In the genomic region with DNA sequence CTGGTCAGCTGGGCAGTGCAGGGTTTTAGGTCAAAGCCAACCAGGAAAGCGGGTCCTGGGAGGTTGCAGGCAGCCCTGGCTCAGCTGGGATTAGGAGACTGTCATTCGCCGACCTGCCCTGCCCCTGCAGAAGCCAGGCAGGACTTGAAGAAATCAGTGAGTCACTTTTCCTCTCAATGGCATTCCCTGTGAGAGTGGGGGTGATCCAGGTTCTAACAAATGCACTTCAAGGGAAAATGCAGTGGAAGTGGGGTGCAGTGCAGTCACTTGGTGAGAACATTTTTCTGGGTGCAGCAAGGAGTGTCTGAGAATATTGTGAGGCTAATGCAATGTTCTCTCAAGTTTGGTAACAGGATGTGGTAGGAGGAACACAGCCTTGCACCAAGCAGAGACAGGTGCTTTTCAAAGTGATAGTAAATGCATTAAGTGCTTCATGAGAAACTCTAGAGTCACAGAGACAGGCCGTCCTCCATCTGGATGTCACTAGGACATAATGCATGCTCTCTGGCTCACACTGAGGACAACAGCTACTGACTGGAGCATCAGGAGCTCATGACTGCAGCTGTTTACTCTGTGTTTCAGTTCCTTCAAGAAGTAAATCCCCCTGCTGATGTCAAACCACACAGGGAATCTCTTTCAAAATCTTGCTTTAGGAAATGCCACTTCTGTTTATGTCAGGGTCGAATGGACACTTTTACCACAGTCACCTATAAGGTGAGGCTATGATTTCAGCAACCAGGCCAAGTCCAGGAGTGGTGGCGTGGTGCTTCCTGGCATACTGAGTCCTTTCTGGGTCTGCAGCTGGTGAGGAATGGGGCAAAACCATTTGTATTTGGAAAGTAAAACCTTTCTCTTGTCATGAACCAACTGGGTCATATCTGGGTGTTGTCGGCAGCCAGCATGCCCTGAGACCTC, we compare ENCODE assay signal across 8 cellular contexts. TPM values are rescaled to one million over a fixed set of nuclear protein-coding genes. Genes with fewer than 3 reads are reported as not detected.
DNase-seq lines count a peak whose midpoint lies in the region; ATAC-seq and TF ChIP-seq lines count a peak whose summit lies in the region.

No MANE protein-coding gene starts in this region.

- peak; percentile 26 for TF ChIP-seq POLR2A in transverse colon (IDR thresholded peaks at IDR 0.05)

- no peaks in the 10 kb centered on the region for H3K27me3 ChIP-seq in PC-9 (ENCODE audit: insufficient read depth, low read depth)
- H3K27me3 ChIP-seq in transverse colon = no peaks in the 10 kb centered on the region

- no peaks in the 10 kb centered on the region for H3K36me3 ChIP-seq in PC-9 (ENCODE audit: low read depth)
- H3K36me3 ChIP-seq in transverse colon = no peaks in the 10 kb centered on the region

- no peak overlapping the region for H2AFZ ChIP-seq in PC-9

- intact Hi-C loops in PC-9 (cut with micrococcal nuclease; ENCODE audit: unreplicated experiment) (loop anchor here (2.0 to 5.0 kb wide), 3 partner anchors 49 to 317 kb away; no protein-coding TSS in a partner anchor), transverse colon (cut with DNase I; ENCODE audit: low total_unique reads) (no loop called here)

- no peaks in the 10 kb centered on the region for H3K9me3 ChIP-seq in PC-9 (ENCODE audit: insufficient read depth, low read depth)
- H3K9me3 ChIP-seq in transverse colon = no peaks in the 10 kb centered on the region

- ATAC-seq in GM18519 (IDR thresholded peaks at IDR 0.05; ENCODE audit: low FRiP score, unreplicated experiment) (peak; percentile 71), HG02885 (IDR thresholded peaks at IDR 0.05; ENCODE audit: poor library complexity, unreplicated experiment) (peak; percentile 86)

- TF ChIP-seq CTCF in PC-9 (conservative IDR thresholded peaks at IDR 0.05) (no peak), epithelial cell of esophagus (IDR thresholded peaks at IDR 0.05; ENCODE audit: insufficient read depth, low read depth, low read length, missing control alignments) (no peak), transverse colon (IDR thresholded peaks at IDR 0.05) (no peak)

- no peaks in the 10 kb centered on the region for H3K9me2 ChIP-seq in PC-9 (ENCODE audit: insufficient read depth)

- no TSS peak for BruUV-seq in PC-9 (replicated peaks; lab: Mats Ljungman, UMichigan)

- in situ Hi-C loops in transverse colon (cut with MboI; ENCODE audit: low pct_ligation_motif_present in 1 of 4, low pct_unique_long_range_greater_than_20kb in 1 of 4, low sequenced_read_pairs in 3 of 4) = no loop called here

- H3K4me2 ChIP-seq in PC-9 = 0 out of 2 replicates have a peak overlapping the region, but pooled peaks have one; percentile 1

- DNase-seq in A172 (ENCODE audit: low spot score) = peak; percentile 71
- DNase-seq in PC-9 = peak in 1 of 2 experiments; percentile 60
- DNase-seq in epithelial cell of esophagus (ENCODE audit: low read depth) = peak; percentile 75
- peak; percentile 36 for DNase-seq in transverse colon
- no peak for DNase-seq in DMS153 (lab: John Stamatoyannopoulos, UW)
- no peak for DNase-seq in cerebellar cortex (ENCODE audit: low spot score)

- 54 to 57% methylated on average over 1 to 7 of the region's 7 CpGs for WGBS in transverse colon (ENCODE audit: low coverage in 1 of 2), 2 donors

- no peaks in the 10 kb centered on the region for H4K20me1 ChIP-seq in PC-9 (ENCODE audit: insufficient read depth)

- no peaks in the 10 kb centered on the region for H3K79me2 ChIP-seq in PC-9 (ENCODE audit: low read depth)

- CTCF ChIA-PET in PC-9 (lab: Charles Lee) = interaction anchor here (0.6 kb wide), 1 partner anchor 15 kb away, joined by 8 read pairs; no protein-coding TSS in a partner anchor

- H3K4me1 ChIP-seq in PC-9 (replicated peaks; ENCODE audit: insufficient read depth) (peaks cover 11% of the 10 kb centered on the region; the same call in 1 of the 2 replicates), transverse colon (peaks cover 0 to 12% (median 3%) of the 10 kb centered on the region in 4 donors)

- POLR2A ChIA-PET in PC-9 (lab: Charles Lee; ENCODE audit: unreplicated experiment) = interaction anchor here (0.5 kb wide), 1 partner anchor 232 kb away, joined by 3 read pairs; no protein-coding TSS in a partner anchor

- H3K27ac ChIP-seq in PC-9 (no peak overlapping the region), transverse colon (peak overlapping the region; percentile 36 to 71 (median 62))

- no peak for TF ChIP-seq EP300 in transverse colon (IDR thresholded peaks at IDR 0.05; ENCODE audit: low read depth)

- peaks cover 4% of the 10 kb centered on the region; the same call in 1 of the 2 replicates for H3F3A ChIP-seq in PC-9 (ENCODE audit: insufficient read depth, low read depth)

- H3K4me3 ChIP-seq in PC-9 (no peak overlapping the region), epithelial cell of esophagus (ENCODE audit: low read length) (no peak overlapping the region), transverse colon (no peak overlapping the region)

RNA-seq across cellular contexts. Expression of a gene that starts 16.7 kb away (rescaled TPM):
- 5.0 and 6.3 TPM in 2 replicates for total RNA-seq in A172 (2014; rRNA removed; shearing (Covaris generic))
- 1.8 and 2.1 TPM in 2 replicates for total RNA-seq in PC-9 (2021)
- total RNA-seq in transverse colon = 10 to 100 TPM in 1 of 4 donors, 1 to 10 TPM in 3; 1.3 to 41.2 (median 2.4) TPM

RNA-seq across cellular contexts. Expression of a gene that starts 59.2 kb away (rescaled TPM):
- total RNA-seq in A172 (2014; rRNA removed; shearing (Covaris generic)) = 214 and 304 TPM in 2 replicates
- total RNA-seq in PC-9 (2021) = 145 and 149 TPM in 2 replicates
- 100 to 1,000 TPM in 1 of 4 donors, 10 to 100 TPM in 3; 20.9 to 238 (median 62.3) TPM for total RNA-seq in transverse colon

Comparison
In these comparisons a context has a peak if more than half of its experiments do, and no peak if none do; other contexts are left out.
1. DNase-seq: peak in A172 (single experiment), epithelial cell of esophagus (single experiment) and transverse colon (single experiment); none in DMS153 (single experiment) and cerebellar cortex (single experiment).